ENCODE assay signal across 26 cellular contexts in genomic region chr12:116867523-116867922, GRCh38. TPM values are rescaled to one million over a fixed set of nuclear protein-coding genes. Genes with fewer than 3 reads are reported as not detected.
"Had no signal": no experiment of that assay in that cellular context is flagged by ENCODE, and none has a peak within 500 bp of the region (broad histone marks: within the 10 kb centered on the region; RNA-seq: fewer than 3 reads in every experiment).

No MANE protein-coding gene starts in this region.

- H3K27me3 ChIP-seq: pancreas had no signal

- ATAC-seq: mucosa of descending colon; naive thymus-derived CD4-positive, alpha-beta T cell; natural killer cell treated with Interleukin-12 subunit alpha and Interleukin-12 subunit beta and Interleukin-15 and Interleukin-18, amount 100 ng/mL, for 72 hours; pancreas; right cardiac atrium; stimulated activated naive B cell treated with anti-CD40 and anti-IgM and Interleukin-4, amounts not matched to agents 10 μg/mL and 1 μg/mL and 100 μg/mL, for 72 hours; stimulated activated naive CD8-positive, alpha-beta T cell treated with anti-CD3 and anti-CD28 coated beads, Interleukin-15, Interleukin-2, amounts not matched to agents 100 U/mL and 50 U/mL, for 24 hours; upper lobe of right lung had no signal

- H3K27ac Mint-ChIP-seq: immature natural killer cell; natural killer cell treated with Interleukin-12 subunit alpha and Interleukin-12 subunit beta and Interleukin-15 and Interleukin-18, amount 100 ng/mL, for 72 hours; stimulated activated naive B cell treated with anti-CD40 and anti-IgM and Interleukin-4, amounts not matched to agents 10 μg/mL and 1 μg/mL and 100 μg/mL, for 72 hours had no signal

- H3K4me3 ChIP-seq: left ventricle myocardium inferior, lung, mucosa of descending colon, pancreas, prostate gland, sigmoid colon, stomach, suprapubic skin, thoracic aorta, tibial artery, upper lobe of right lung had no signal

- H3K9me3 Mint-ChIP-seq: immature natural killer cell; naive thymus-derived CD4-positive, alpha-beta T cell; natural killer cell treated with Interleukin-12 subunit alpha and Interleukin-12 subunit beta and Interleukin-15 and Interleukin-18, amount 100 ng/mL, for 72 hours; stimulated activated naive B cell treated with anti-CD40 and anti-IgM and Interleukin-4, amounts not matched to agents 10 μg/mL and 1 μg/mL and 100 μg/mL, for 72 hours had no signal

- H3K4me1 Mint-ChIP-seq: immature natural killer cell had no signal

- H3K36me3 ChIP-seq: left ventricle myocardium inferior, pancreas, prostate gland, sigmoid colon, stomach, suprapubic skin, thoracic aorta, tibial artery, upper lobe of right lung had no signal

- H3K9me3 ChIP-seq: left ventricle myocardium inferior, mucosa of descending colon, pancreas, prostate gland, sigmoid colon, stomach, suprapubic skin, thoracic aorta, tibial artery, upper lobe of right lung had no signal

- H3K4me1 ChIP-seq: left ventricle myocardium inferior, pancreas, prostate gland, stomach, suprapubic skin, upper lobe of right lung had no signal

- H3K27ac ChIP-seq: left ventricle myocardium inferior, pancreas, prostate gland, sigmoid colon, stomach, suprapubic skin, thoracic aorta, tibial artery, upper lobe of right lung had no signal

- DNase-seq: hypothalamus; immature natural killer cell; left ventricle myocardium inferior; midbrain; mucosa of descending colon; naive thymus-derived CD4-positive, alpha-beta T cell; pancreas; retina; right cardiac atrium; sigmoid colon; small intestine; stimulated activated CD4-positive, alpha-beta T cell treated with anti-CD3 and anti-CD28 coated beads, Interleukin-2, amount 100 ng/mL, for 24 hours; stimulated activated CD4-positive, alpha-beta T cell treated with anti-CD3 and anti-CD28 coated beads, Interleukin-4, amount 100 ng/mL, for 1 hour; stimulated activated naive B cell treated with anti-CD40 and anti-IgM and Interleukin-4, amounts not matched to agents 10 μg/mL and 1 μg/mL and 100 μg/mL, for 72 hours; stimulated activated naive CD8-positive, alpha-beta T cell treated with anti-CD3 and anti-CD28 coated beads, Interleukin-15, Interleukin-2, amounts not matched to agents 100 U/mL and 50 U/mL, for 24 hours; stomach; tibial artery; trophoblast cell; upper lobe of right lung had no signal

- H3K27me3 Mint-ChIP-seq: stimulated activated naive B cell treated with anti-CD40 and anti-IgM and Interleukin-4, amounts not matched to agents 10 μg/mL and 1 μg/mL and 100 μg/mL, for 72 hours had no signal

- H3K36me3 Mint-ChIP-seq: immature natural killer cell; naive thymus-derived CD4-positive, alpha-beta T cell; natural killer cell treated with Interleukin-12 subunit alpha and Interleukin-12 subunit beta and Interleukin-15 and Interleukin-18, amount 100 ng/mL, for 72 hours; stimulated activated naive B cell treated with anti-CD40 and anti-IgM and Interleukin-4, amounts not matched to agents 10 μg/mL and 1 μg/mL and 100 μg/mL, for 72 hours had no signal

- H3K4me3 Mint-ChIP-seq: immature natural killer cell; naive thymus-derived CD4-positive, alpha-beta T cell; natural killer cell treated with Interleukin-12 subunit alpha and Interleukin-12 subunit beta and Interleukin-15 and Interleukin-18, amount 100 ng/mL, for 72 hours; stimulated activated naive B cell treated with anti-CD40 and anti-IgM and Interleukin-4, amounts not matched to agents 10 μg/mL and 1 μg/mL and 100 μg/mL, for 72 hours had no signal

RNA-seq across cellular contexts. Expression of gene HRK, which starts 13.7 kb away (rescaled TPM):
- total RNA-seq: mesenteric fat pad; myocyte; natural killer cell treated with Interleukin-12 subunit alpha and Interleukin-12 subunit beta and Interleukin-15 and Interleukin-18, amount 100 ng/mL, for 72 hours; right cardiac atrium; suprapubic skin; upper lobe of right lung had no signal
- polyA plus RNA-seq: immature natural killer cell; naive thymus-derived CD4-positive, alpha-beta T cell; right cardiac atrium had no signal
